8 cellular contexts compared by ENCODE assay signal in genomic region chr17:7023576-7024401, GRCh38. TPM values are rescaled to one million over a fixed set of nuclear protein-coding genes. Genes with fewer than 3 reads are reported as not detected.
DNase-seq lines count a peak whose midpoint lies in the region; ATAC-seq and TF ChIP-seq lines count a peak whose summit lies in the region.

No MANE protein-coding gene starts in this region.

- H2BK120ac ChIP-seq in mesenchymal stem cell (ENCODE audit: low read depth, low read length) = no peak overlapping the region

- peak overlapping the region; percentile 1 for H3K4me2 ChIP-seq in mesenchymal stem cell (ENCODE audit: low read length, poor library complexity, severe bottlenecking)

- H3K23ac ChIP-seq in mesenchymal stem cell (ENCODE audit: low read length in 2 of 2) = no peak overlapping the region

- H2BK15ac ChIP-seq in mesenchymal stem cell (ENCODE audit: low read depth, poor library complexity, severe bottlenecking) = no peak overlapping the region

- no peak overlapping the region for H3K14ac ChIP-seq in mesenchymal stem cell (ENCODE audit: low read length in 2 of 2)

- H3K36me3 ChIP-seq in mesenchymal stem cell (ENCODE audit: control insufficient read depth in 1 of 2, insufficient read depth in 2 of 2, low read depth in 1 of 2, low read length in 2 of 2) = no peaks in the 10 kb centered on the region

- H2AK5ac ChIP-seq in mesenchymal stem cell (ENCODE audit: low read length, severe bottlenecking) = no peak overlapping the region

- peak overlapping the region in 1 of 2 experiments; percentile 37 for H3K18ac ChIP-seq in mesenchymal stem cell (ENCODE audit: low read depth in 1 of 2, low read length in 2 of 2)

- ATAC-seq in HG02938 (IDR thresholded peaks at IDR 0.05; ENCODE audit: unreplicated experiment) = no peak

- no peaks in the 10 kb centered on the region for H3K79me1 ChIP-seq in mesenchymal stem cell (replicated peaks; ENCODE audit: low read length, poor library complexity, severe bottlenecking)

- H4K8ac ChIP-seq in mesenchymal stem cell (ENCODE audit: low read length) = no peak overlapping the region

- peaks cover 4 to 16% of the 10 kb centered on the region in 2 experiments for H3K27me3 ChIP-seq in mesenchymal stem cell (ENCODE audit: control insufficient read depth in 1 of 2, insufficient read depth in 1 of 2, low read length in 2 of 2)

- no peak overlapping the region for H3K4ac ChIP-seq in mesenchymal stem cell (ENCODE audit: low read depth in 1 of 2, low read length in 2 of 2)

- DNase-seq in GM13976 (ENCODE audit: low spot score) (peak; percentile 98), NCI-H526 (lab: John Stamatoyannopoulos, UW) (peak; percentile 71 to 89), epidermal melanocyte (ENCODE audit: insufficient read length, low spot score) (peak; percentile 63), mesenchymal stem cell (peak; percentile 88), NCI-H146 (lab: John Stamatoyannopoulos, UW) (no peak)
- DNase-seq in activated CD8-positive, alpha-beta memory T cell treated with anti-CD3 and anti-CD28 coated beads, Interleukin-2, amount 50 U/mL, for 48 hours = peak; percentile 98
- peak; percentile 85 for DNase-seq in stimulated activated CD8-positive, alpha-beta memory T cell treated with anti-CD3 and anti-CD28 coated beads, Interleukin-12 subunit alpha, Interleukin-12 subunit beta, amount 100 ng/mL, for 1 hour (ENCODE audit: low read depth)

- no peak overlapping the region for H2BK12ac ChIP-seq in mesenchymal stem cell (ENCODE audit: low read length in 2 of 2)

- no peak overlapping the region for H2BK5ac ChIP-seq in mesenchymal stem cell (ENCODE audit: low read depth, low read length, poor library complexity, severe bottlenecking)

- peaks cover 20% of the 10 kb centered on the region for H3K4me1 ChIP-seq in mesenchymal stem cell (ENCODE audit: control insufficient read depth, insufficient read depth, low read depth, low read length)

- peak overlapping the region in 1 of 2 experiments; percentile 60 for H3K4me3 ChIP-seq in mesenchymal stem cell (ENCODE audit: insufficient read depth in 1 of 2, low read depth in 1 of 2, low read length in 2 of 2)

- H4K91ac ChIP-seq in mesenchymal stem cell (ENCODE audit: low read length) = no peak overlapping the region

- 41% methylated on average over 49 of the region's 51 CpGs for WGBS in mesenchymal stem cell

- H3K27ac ChIP-seq in mesenchymal stem cell (ENCODE audit: low read length, poor library complexity, severe bottlenecking) = no peak overlapping the region

- TF ChIP-seq CTCF in GM13976 (IDR thresholded peaks at IDR 0.05; ENCODE audit: borderline replicate concordance, control extremely low read depth, extremely low read depth, insufficient read depth, missing control alignments) = no peak

- H3K9ac ChIP-seq in mesenchymal stem cell (ENCODE audit: low read length) = peak overlapping the region; percentile 64

- in situ Hi-C loops in GM13976 (cut with MboI; ENCODE audit: low sequenced_read_pairs, unreplicated experiment) = loop anchor here (25.0 kb wide), 1 partner anchor 361 kb away; the partner anchor contains the start of genes C17orf100 and MED31

- peak overlapping the region; percentile 36 for H2AFZ ChIP-seq in mesenchymal stem cell (ENCODE audit: low read depth, low read length)

- no peaks in the 10 kb centered on the region for H3K9me3 ChIP-seq in mesenchymal stem cell (ENCODE audit: control insufficient read depth, low read length)

RNA-seq across cellular contexts. Expression of gene BCL6B, which starts 0.9 kb away (rescaled TPM):
- polyA plus RNA-seq in mesenchymal stem cell (2013, experiment 1 of 2) = 0.01 TPM
- polyA plus RNA-seq in mesenchymal stem cell (2013, experiment 2 of 2) = 0.04 TPM

RNA-seq across cellular contexts. Expression of gene RNASEK, which starts 11.4 kb away (rescaled TPM):
- polyA plus RNA-seq in mesenchymal stem cell (2013, experiment 1 of 2) = 865 TPM
- polyA plus RNA-seq in mesenchymal stem cell (2013, experiment 2 of 2) = 846 TPM

RNA-seq across cellular contexts. Expression of gene SLC16A13, which starts 12.0 kb away (rescaled TPM):
- 8.4 TPM for polyA plus RNA-seq in mesenchymal stem cell (2013, experiment 1 of 2)
- polyA plus RNA-seq in mesenchymal stem cell (2013, experiment 2 of 2) = 8.0 TPM

RNA-seq across cellular contexts. Expression of gene SLC16A11, which starts 20.1 kb away (rescaled TPM):
- polyA plus RNA-seq in mesenchymal stem cell (2013, experiment 1 of 2) = 0.21 TPM
- 0.30 TPM for polyA plus RNA-seq in mesenchymal stem cell (2013, experiment 2 of 2)

RNA-seq across cellular contexts. Expression of gene ALOX12, which starts 27.9 kb away (rescaled TPM):
- not detected for polyA plus RNA-seq in mesenchymal stem cell (2013, experiment 1 of 2)
- polyA plus RNA-seq in mesenchymal stem cell (2013, experiment 2 of 2) = not detected
